13 cellular contexts compared by ENCODE assay signal in the genomic region with DNA sequence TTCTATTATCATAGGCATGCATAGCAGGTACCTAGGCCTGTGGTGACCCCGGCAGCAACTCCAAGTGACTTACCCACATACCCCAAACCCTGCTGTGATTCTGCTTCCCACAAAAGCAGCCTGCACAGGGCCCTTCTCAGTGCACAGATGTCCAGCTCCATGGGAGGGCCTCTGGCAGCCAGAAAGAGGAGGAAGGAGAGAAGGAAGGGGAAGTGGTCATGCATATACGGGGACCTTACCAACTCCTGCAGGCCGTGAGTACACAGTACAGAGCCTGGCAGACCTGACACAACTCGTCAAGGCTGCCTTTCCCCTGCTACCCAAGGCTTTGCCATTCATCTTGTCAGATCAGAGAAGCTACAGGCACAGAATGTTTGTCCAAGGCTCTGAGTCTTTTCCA.
DNase-seq lines count a peak whose midpoint lies in the region; ATAC-seq and TF ChIP-seq lines count a peak whose summit lies in the region.
"Had no signal": no experiment of that assay in that cellular context is flagged by ENCODE, and none has a peak within 500 bp of the region (broad histone marks: within the 10 kb centered on the region; RNA-seq: fewer than 3 reads in every experiment).

No MANE protein-coding gene starts in this region.

- WGBS in heart left ventricle, 4 donors = 46 to 67% (median 58%) methylated on average over 4 of the region's 4 CpGs

- CTCF ChIA-PET in OCI-LY7 (lab: Charles Lee; ENCODE audit: unreplicated experiment) = interaction anchor here (0.6 to 1.4 kb wide), 2 partner anchors 61 to 64 kb away, joined by 3 to 5 read pairs; a partner anchor contains a TSS

- H3K4me1 ChIP-seq in heart left ventricle (peaks cover 0 to 25% (median 0%) of the 10 kb centered on the region in 12 donors), OCI-LY7 (ENCODE audit: insufficient read depth, low read length, poor library complexity, severe bottlenecking) (peaks cover 26% of the 10 kb centered on the region)

- H3K36me3 ChIP-seq in heart left ventricle (no peaks in the 10 kb centered on the region), OCI-LY7 (ENCODE audit: insufficient read depth, low read length) (no peaks in the 10 kb centered on the region)

- no peaks in the 10 kb centered on the region for H3K79me2 ChIP-seq in OCI-LY7 (ENCODE audit: insufficient read depth, low read depth, low read length)

- no TSS peak for BruUV-seq in OCI-LY7 (replicated peaks; lab: Mats Ljungman, UMichigan)

- H3K9me3 ChIP-seq in heart left ventricle = no peaks in the 10 kb centered on the region
- H3K9me3 ChIP-seq in OCI-LY7 (ENCODE audit: low read length) = no peaks in the 10 kb centered on the region

- no peaks in the 10 kb centered on the region for H3K9me3 Mint-ChIP-seq in immature natural killer cell

- no peak for TF ChIP-seq POLR2A in heart left ventricle (IDR thresholded peaks at IDR 0.05)

- DNase-seq in heart left ventricle (peak in 4 of 5 donors; percentile 21 to 42 (median 24)), cardiac septum (ENCODE audit: low spot score) (no peak), OCI-LY7 (ENCODE audit: low spot score) (peak; percentile 34), immature natural killer cell (no peak), NCI-H128 (lab: John Stamatoyannopoulos, UW; ENCODE audit: unreplicated experiment) (no peak), GOT3 (lab: John Stamatoyannopoulos, UW) (no peak), anterior cingulate cortex (lab: John Stamatoyannopoulos, UW) (no peak)
- DNase-seq: activated naive CD4-positive, alpha-beta T cell; NCI-H2081; NK-92 treated with Interleukin-12 subunit alpha and Interleukin-12 subunit beta, amount 100 ng/mL, for 24 hours; stimulated activated CD4-positive, alpha-beta T cell treated with anti-CD3 and anti-CD28 coated beads, Interleukin-2, amount 100 ng/mL, for 24 hours had no signal

- H3K4me3 Mint-ChIP-seq in immature natural killer cell = peak overlapping the region in 2 of 5 donors; percentile 0 to 54

- peak overlapping the region; percentile 26 for H3K4me2 ChIP-seq in OCI-LY7 (ENCODE audit: low read length)

- peak overlapping the region; percentile 11 to 81 (median 37) for H3K27ac Mint-ChIP-seq in immature natural killer cell

- TF ChIP-seq CTCF in heart left ventricle (IDR thresholded peaks at IDR 0.05) = no peak
- TF ChIP-seq CTCF in OCI-LY7 (conservative IDR thresholded peaks at IDR 0.05; ENCODE audit: low read length) = no peak

- no peaks in the 10 kb centered on the region for H4K20me1 ChIP-seq in OCI-LY7 (ENCODE audit: insufficient read depth, low read length)

- ATAC-seq in heart left ventricle = peak in 2 of 4 donors; percentile 53 to 75
- ATAC-seq in GM18907 (IDR thresholded peaks at IDR 0.05; ENCODE audit: unreplicated experiment) = no peak

- H3K9me2 ChIP-seq in OCI-LY7 (ENCODE audit: insufficient read depth, low read length) = no peaks in the 10 kb centered on the region

- intact Hi-C loops in heart left ventricle (cut with DNase I) (no loop called here), cardiac septum (cut with DNase I) (no loop called here), OCI-LY7 (cut with micrococcal nuclease; ENCODE audit: unreplicated experiment) (no loop called here)

- no peaks in the 10 kb centered on the region for H3K27me3 ChIP-seq in heart left ventricle

- H3K4me3 ChIP-seq in heart left ventricle = no peak overlapping the region
- H3K4me3 ChIP-seq in OCI-LY7 (ENCODE audit: low read depth, low read length, poor library complexity, severe bottlenecking) = no peak overlapping the region

- POLR2A ChIA-PET in OCI-LY7 (lab: Charles Lee) = interaction anchor here (0.6 to 3.1 kb wide), 5 partner anchors 10 to 34 kb away, joined by 3 to 25 read pairs (median 5); no protein-coding TSS in a partner anchor

- peaks cover 0 to 3% (median 0%) of the 10 kb centered on the region in 3 donors for H3K27me3 Mint-ChIP-seq in immature natural killer cell (ENCODE audit: low read depth in 3 of 3)

- H3K36me3 Mint-ChIP-seq in immature natural killer cell = no peaks in the 10 kb centered on the region

- H3K27ac ChIP-seq in heart left ventricle (peak overlapping the region in 1 of 12 donors; percentile 6), OCI-LY7 (ENCODE audit: low read depth, low read length, poor library complexity, severe bottlenecking) (no peak overlapping the region)
- H3K27ac ChIP-seq: epithelial cell of prostate had no signal

- peak overlapping the region; percentile 91 for H2AFZ ChIP-seq in OCI-LY7 (ENCODE audit: low read length)

- peaks cover 31 to 36% of the 10 kb centered on the region in 2 donors for H3K4me1 Mint-ChIP-seq in immature natural killer cell

Comparison
In these comparisons a context has a peak if more than half of its experiments do, and no peak if none do; other contexts are left out.
1. DNase-seq: peak in heart left ventricle (4 of 5) and OCI-LY7 (single experiment); none in cardiac septum (single experiment), immature natural killer cell (0 of 3), NCI-H128 (single experiment), GOT3 (single experiment) and anterior cingulate cortex (0 of 58).